ENCODE assay signal across 18 cellular contexts in genomic region chr17:6092923-6093468, GRCh38. TPM values are rescaled to one million over a fixed set of nuclear protein-coding genes. Genes with fewer than 3 reads are reported as not detected.
A peak's percentile ranks its signal among the peaks of the same experiment; 100 is the strongest.
DNase-seq lines count a peak whose midpoint lies in the region; ATAC-seq and TF ChIP-seq lines count a peak whose summit lies in the region.
"Had no signal": no experiment of that assay in that cellular context is flagged by ENCODE, and none has a peak within 500 bp of the region (broad histone marks: within the 10 kb centered on the region; RNA-seq: fewer than 3 reads in every experiment).

No MANE protein-coding gene starts in this region.

- H3K9me3 ChIP-seq in WERI-Rb-1 (ENCODE audit: severe bottlenecking), result no peaks in the 10 kb centered on the region
- no peaks in the 10 kb centered on the region for H3K9me3 ChIP-seq in sigmoid colon
- H3K9me3 ChIP-seq: BLaER1 had no signal

- TF ChIP-seq CTCF in WERI-Rb-1 (IDR thresholded peaks at IDR 0.05; ENCODE audit: low read depth, low read length), result no peak
- no peak for TF ChIP-seq CTCF in endothelial cell (IDR thresholded peaks at IDR 0.05; ENCODE audit: unreplicated experiment)
- no peak for TF ChIP-seq CTCF in sigmoid colon (IDR thresholded peaks at IDR 0.05)

- intact Hi-C loops in sigmoid colon (cut with DNase I), result no loop called here

- TF ChIP-seq POLR2A in sigmoid colon (IDR thresholded peaks at IDR 0.05), result no peak

- H3K4me1 ChIP-seq in sigmoid colon, result no peaks in the 10 kb centered on the region

- no peak overlapping the region for H3K27ac Mint-ChIP-seq in endothelial cell (ENCODE audit: unreplicated experiment)
- H3K27ac Mint-ChIP-seq: CD14-positive monocyte; CD4-positive, alpha-beta memory T cell had no signal

- H3K36me3 ChIP-seq in WERI-Rb-1, result peaks cover 94% of the 10 kb centered on the region
- H3K36me3 ChIP-seq in sigmoid colon, result no peaks in the 10 kb centered on the region
- H3K36me3 ChIP-seq: BLaER1 had no signal

- no peaks in the 10 kb centered on the region for H3K9me3 Mint-ChIP-seq in endothelial cell (ENCODE audit: unreplicated experiment)
- H3K9me3 Mint-ChIP-seq: CD4-positive, alpha-beta memory T cell had no signal

- peaks cover 13% of the 10 kb centered on the region for H3K4me1 Mint-ChIP-seq in endothelial cell (ENCODE audit: unreplicated experiment)
- H3K4me1 Mint-ChIP-seq: CD14-positive monocyte; CD4-positive, alpha-beta memory T cell had no signal

- H3K4me3 ChIP-seq in WERI-Rb-1 (ENCODE audit: low read depth, low read length) (no peak overlapping the region), sigmoid colon (no peak overlapping the region)
- H3K4me3 ChIP-seq: BLaER1 had no signal

- no peak for ATAC-seq in GM19397 (IDR thresholded peaks at IDR 0.05; ENCODE audit: unreplicated experiment)

- DNase-seq in WERI-Rb-1 (no peak), endothelial cell (ENCODE audit: low spot score) (no peak), sigmoid colon (peak; percentile 30), Ammon's horn (ENCODE audit: low spot score) (no peak), GM03348 (ENCODE audit: low spot score) (no peak), D341Med (ENCODE audit: low spot score) (no peak)
- DNase-seq: AML-193; CD4-positive, alpha-beta memory T cell; DND-41; EL; GOT3; H7; KG1 had no signal

- H3K36me3 Mint-ChIP-seq in endothelial cell (ENCODE audit: low read depth, unreplicated experiment), result peaks cover 34% of the 10 kb centered on the region
- H3K36me3 Mint-ChIP-seq: CD14-positive monocyte; CD4-positive, alpha-beta memory T cell had no signal

- peaks cover 7% of the 10 kb centered on the region for H3K27me3 Mint-ChIP-seq in endothelial cell (ENCODE audit: unreplicated experiment)

- peak overlapping the region; percentile 54 for H3K4me3 Mint-ChIP-seq in endothelial cell (ENCODE audit: unreplicated experiment)
- H3K4me3 Mint-ChIP-seq: CD14-positive monocyte; CD4-positive, alpha-beta memory T cell had no signal

- peak overlapping the region; percentile 87 for H3K27ac ChIP-seq in WERI-Rb-1
- H3K27ac ChIP-seq in sigmoid colon, result no peak overlapping the region
- H3K27ac ChIP-seq: BLaER1 had no signal

- TF ChIP-seq EP300 in sigmoid colon (IDR thresholded peaks at IDR 0.05), result no peak

- H3K27me3 ChIP-seq in WERI-Rb-1 (ENCODE audit: insufficient read depth, low read depth, severe bottlenecking), result no peaks in the 10 kb centered on the region
- no peaks in the 10 kb centered on the region for H3K27me3 ChIP-seq in sigmoid colon
- H3K27me3 ChIP-seq: BLaER1 had no signal

- WGBS in sigmoid colon, 2 donors, result 91 to 92% methylated on average over 10 of the region's 10 CpGs

RNA-seq across cellular contexts. Expression of gene WSCD1, which starts 22.8 kb away (rescaled TPM):
- 43.9 TPM for total RNA-seq in endothelial cell (ENCODE audit: unreplicated experiment)
- total RNA-seq in sigmoid colon, result 1 to 10 TPM; 1.6 to 7.5 (median 2.1) TPM
- polyA plus RNA-seq in sigmoid colon, result 1 to 10 TPM; 3.8 to 9.6 (median 9.5) TPM
- total RNA-seq: G401, HT-29 had no signal
- polyA plus RNA-seq: CD14-positive monocyte; CD4-positive, alpha-beta memory T cell had no signal
